Comparison of ENCODE assay signal across 23 cellular contexts in the genomic region with DNA sequence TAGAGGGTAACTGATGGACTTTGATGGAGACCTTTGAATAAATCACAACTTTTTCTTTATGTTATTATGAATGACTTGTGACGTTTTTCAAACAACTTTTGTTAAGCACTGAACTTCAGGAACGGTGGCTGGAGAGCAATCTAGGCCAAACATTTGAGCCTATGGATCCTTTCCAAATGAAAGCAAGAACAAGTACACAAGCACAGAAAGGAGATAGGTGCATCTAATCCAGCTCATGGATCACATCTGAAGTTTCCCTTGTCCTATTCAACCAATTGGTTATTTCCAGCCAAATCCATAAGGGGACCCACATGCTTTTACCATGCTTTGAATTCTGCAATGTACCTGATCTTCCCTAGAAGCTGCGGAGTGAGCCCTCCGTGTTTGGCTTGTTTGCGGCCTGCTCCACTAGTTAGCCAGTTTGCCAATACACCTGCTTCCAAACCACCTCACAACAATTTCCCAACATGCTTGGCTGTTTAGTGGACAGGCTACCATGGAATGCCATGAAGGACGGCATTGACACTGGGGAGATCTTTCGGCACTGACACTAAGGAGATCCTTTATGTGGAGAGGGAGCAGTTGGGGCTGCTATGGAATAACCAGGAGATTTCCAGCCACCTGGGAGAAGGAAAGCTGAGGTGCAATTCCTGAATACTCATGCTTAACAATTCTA.
"Had no signal": no experiment of that assay in that cellular context is flagged by ENCODE, and none has a peak within 500 bp of the region (broad histone marks: within the 10 kb centered on the region; RNA-seq: fewer than 3 reads in every experiment).

No MANE protein-coding gene starts in this region.

- H3K9me3 ChIP-seq: heart right ventricle, left lung, lower lobe of right lung had no signal

- ATAC-seq: effector memory CD8-positive, alpha-beta T cell; esophagus mucosa; foreskin keratinocyte; heart right ventricle; left cardiac atrium; left lung; left ventricle myocardium superior; lower lobe of right lung had no signal

- H3K4me1 ChIP-seq: foreskin keratinocyte, left lung, lower lobe of right lung had no signal

- DNase-seq: cortex of kidney; effector CD8-positive, alpha-beta T cell; effector memory CD8-positive, alpha-beta T cell; endodermal cell; erythroblast; foreskin keratinocyte; glutamatergic neuron; head of caudate nucleus; heart right ventricle; hippocampal formation; left cardiac atrium; left lung; left ventricle myocardium superior; lower lobe of right lung; mesendoderm; midbrain had no signal

- FAIRE-seq: colon, endometrium, frontal cortex, islet of Langerhans, keratinocyte had no signal

- H3K4me3 ChIP-seq: heart right ventricle, left lung, lower lobe of right lung had no signal

- H3K27me3 ChIP-seq: foreskin keratinocyte, heart right ventricle, left lung had no signal

- H3K27ac ChIP-seq: epithelial cell of prostate, foreskin keratinocyte, heart right ventricle, left lung, lower lobe of right lung had no signal

- H3K36me3 ChIP-seq: heart right ventricle, left lung, lower lobe of right lung had no signal
